Comparison of ENCODE assay signal across 1 cellular context in the genomic region with DNA sequence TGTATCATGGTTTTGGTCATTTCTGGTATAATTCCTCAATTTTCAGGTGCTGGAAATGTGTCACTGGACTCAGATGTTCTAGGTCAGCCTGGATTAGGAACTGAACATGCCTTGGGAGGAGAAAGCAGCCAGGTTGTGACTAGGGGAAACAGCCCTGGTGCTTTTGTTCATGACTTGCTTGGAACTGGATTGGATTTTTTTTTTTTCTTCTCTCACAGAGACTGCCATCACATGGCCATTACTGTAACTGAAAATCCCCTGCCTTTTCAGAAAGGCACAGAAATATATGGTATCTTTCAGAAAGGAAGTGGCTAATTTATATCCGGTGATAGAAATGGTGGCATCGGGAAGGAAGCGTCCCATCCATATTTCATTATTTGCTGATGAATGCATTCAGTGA.
TF ChIP-seq lines count a peak whose summit lies in the region.

No MANE protein-coding gene starts in this region.

TF ChIP-seq in GM23338, 12 proteins besides CTCF, POLR2A, EP300 and RAD21 (continued from another document):
- TF ChIP-seq, protein P1, sequence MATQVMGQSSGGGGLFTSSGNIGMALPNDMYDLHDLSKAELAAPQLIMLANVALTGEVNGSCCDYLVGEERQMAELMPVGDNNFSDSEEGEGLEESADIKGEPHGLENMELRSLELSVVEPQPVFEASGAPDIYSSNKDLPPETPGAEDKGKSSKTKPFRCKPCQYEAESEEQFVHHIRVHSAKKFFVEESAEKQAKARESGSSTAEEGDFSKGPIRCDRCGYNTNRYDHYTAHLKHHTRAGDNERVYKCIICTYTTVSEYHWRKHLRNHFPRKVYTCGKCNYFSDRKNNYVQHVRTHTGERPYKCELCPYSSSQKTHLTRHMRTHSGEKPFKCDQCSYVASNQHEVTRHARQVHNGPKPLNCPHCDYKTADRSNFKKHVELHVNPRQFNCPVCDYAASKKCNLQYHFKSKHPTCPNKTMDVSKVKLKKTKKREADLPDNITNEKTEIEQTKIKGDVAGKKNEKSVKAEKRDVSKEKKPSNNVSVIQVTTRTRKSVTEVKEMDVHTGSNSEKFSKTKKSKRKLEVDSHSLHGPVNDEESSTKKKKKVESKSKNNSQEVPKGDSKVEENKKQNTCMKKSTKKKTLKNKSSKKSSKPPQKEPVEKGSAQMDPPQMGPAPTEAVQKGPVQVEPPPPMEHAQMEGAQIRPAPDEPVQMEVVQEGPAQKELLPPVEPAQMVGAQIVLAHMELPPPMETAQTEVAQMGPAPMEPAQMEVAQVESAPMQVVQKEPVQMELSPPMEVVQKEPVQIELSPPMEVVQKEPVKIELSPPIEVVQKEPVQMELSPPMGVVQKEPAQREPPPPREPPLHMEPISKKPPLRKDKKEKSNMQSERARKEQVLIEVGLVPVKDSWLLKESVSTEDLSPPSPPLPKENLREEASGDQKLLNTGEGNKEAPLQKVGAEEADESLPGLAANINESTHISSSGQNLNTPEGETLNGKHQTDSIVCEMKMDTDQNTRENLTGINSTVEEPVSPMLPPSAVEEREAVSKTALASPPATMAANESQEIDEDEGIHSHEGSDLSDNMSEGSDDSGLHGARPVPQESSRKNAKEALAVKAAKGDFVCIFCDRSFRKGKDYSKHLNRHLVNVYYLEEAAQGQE (IDR thresholded peaks at IDR 0.05; ENCODE audit: unreplicated experiment), result no peak
- no peak for TF ChIP-seq JUNB (IDR thresholded peaks at IDR 0.05; ENCODE audit: unreplicated experiment)
